1 cellular context compared by ENCODE assay signal in the genomic region with DNA sequence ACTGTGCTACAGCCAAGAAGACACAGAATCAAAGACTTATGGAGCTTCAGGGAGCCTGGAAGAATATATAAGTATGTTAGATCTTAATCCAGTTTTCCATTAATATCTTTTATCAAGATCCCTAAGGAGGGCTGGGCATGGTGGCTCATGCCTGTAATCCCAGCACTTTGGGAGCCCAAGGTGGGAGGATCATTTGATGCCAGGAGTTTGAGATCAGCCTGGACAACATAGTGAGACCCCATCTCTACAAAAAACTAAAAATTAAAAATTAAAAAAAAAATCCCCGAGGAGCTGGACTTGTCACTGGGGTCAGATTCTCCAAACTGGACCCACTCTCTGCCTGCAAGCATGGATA.
TF ChIP-seq lines count a peak whose summit lies in the region.

No MANE protein-coding gene starts in this region.

TF ChIP-seq in K562, 482 proteins besides CTCF, POLR2A, EP300 and RAD21 (continued from another document and continues in another):
- TF ChIP-seq RNF219 (CRISPR knock-in tag; IDR thresholded peaks at IDR 0.05) = no peak
- no peak for TF ChIP-seq BRD4 (IDR thresholded peaks at IDR 0.05)
- no peak for TF ChIP-seq SAFB (IDR thresholded peaks at IDR 0.05; ENCODE audit: borderline replicate concordance, low read depth, low read length)
- no peak for TF ChIP-seq NR2F6 (CRISPR knock-in tag; IDR thresholded peaks at IDR 0.05)
- TF ChIP-seq POLR2AphosphoS2 (IDR thresholded peaks at IDR 0.05; ENCODE audit: low read length) = no peak
- no peak for TF ChIP-seq YBX1 (IDR thresholded peaks at IDR 0.05)
- TF ChIP-seq, protein P1, sequence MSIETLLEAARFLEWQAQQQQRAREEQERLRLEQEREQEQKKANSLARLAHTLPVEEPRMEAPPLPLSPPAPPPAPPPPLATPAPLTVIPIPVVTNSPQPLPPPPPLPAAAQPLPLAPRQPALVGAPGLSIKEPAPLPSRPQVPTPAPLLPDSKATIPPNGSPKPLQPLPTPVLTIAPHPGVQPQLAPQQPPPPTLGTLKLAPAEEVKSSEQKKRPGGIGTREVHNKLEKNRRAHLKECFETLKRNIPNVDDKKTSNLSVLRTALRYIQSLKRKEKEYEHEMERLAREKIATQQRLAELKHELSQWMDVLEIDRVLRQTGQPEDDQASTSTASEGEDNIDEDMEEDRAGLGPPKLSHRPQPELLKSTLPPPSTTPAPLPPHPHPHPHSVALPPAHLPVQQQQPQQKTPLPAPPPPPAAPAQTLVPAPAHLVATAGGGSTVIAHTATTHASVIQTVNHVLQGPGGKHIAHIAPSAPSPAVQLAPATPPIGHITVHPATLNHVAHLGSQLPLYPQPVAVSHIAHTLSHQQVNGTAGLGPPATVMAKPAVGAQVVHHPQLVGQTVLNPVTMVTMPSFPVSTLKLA (conservative IDR thresholded peaks at IDR 0.05) = 0 out of 4 replicates have a peak, but pooled peaks of 1 of the 2 experiments have one; percentile 9
- TF ChIP-seq EZH2 (IDR thresholded peaks at IDR 0.05; ENCODE audit: borderline replicate concordance, low read depth, low read length) = no peak
- TF ChIP-seq ZNF655 (CRISPR knock-in tag; IDR thresholded peaks at IDR 0.05) = no peak
- TF ChIP-seq, protein P2, sequence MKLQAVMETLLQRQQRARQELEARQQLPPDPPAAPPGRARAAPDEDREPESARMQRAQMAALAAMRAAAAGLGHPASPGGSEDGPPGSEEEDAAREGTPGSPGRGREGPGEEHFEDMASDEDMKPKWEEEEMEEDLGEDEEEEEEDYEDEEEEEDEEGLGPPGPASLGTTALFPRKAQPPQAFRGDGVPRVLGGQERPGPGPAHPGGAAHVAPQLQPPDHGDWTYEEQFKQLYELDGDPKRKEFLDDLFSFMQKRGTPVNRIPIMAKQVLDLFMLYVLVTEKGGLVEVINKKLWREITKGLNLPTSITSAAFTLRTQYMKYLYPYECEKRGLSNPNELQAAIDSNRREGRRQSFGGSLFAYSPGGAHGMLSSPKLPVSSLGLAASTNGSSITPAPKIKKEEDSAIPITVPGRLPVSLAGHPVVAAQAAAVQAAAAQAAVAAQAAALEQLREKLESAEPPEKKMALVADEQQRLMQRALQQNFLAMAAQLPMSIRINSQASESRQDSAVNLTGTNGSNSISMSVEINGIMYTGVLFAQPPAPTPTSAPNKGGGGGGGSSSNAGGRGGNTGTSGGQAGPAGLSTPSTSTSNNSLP (IDR thresholded peaks at IDR 0.05; ENCODE audit: borderline replicate concordance, low read depth, low read length) = no peak
- no peak for TF ChIP-seq NR0B1 (IDR thresholded peaks at IDR 0.05; ENCODE audit: partially characterized antibody)
- TF ChIP-seq CREM (IDR thresholded peaks at IDR 0.05; ENCODE audit: low read depth) = no peak
- no peak for TF ChIP-seq LEF1 (IDR thresholded peaks at IDR 0.05)
- no peak for TF ChIP-seq STAG1 (CRISPR knock-in tag; IDR thresholded peaks at IDR 0.05; ENCODE audit: borderline replicate concordance)
- TF ChIP-seq PPARD (CRISPR knock-in tag; IDR thresholded peaks at IDR 0.05) = no peak
- no peak for TF ChIP-seq MBD1 (CRISPR knock-in tag; IDR thresholded peaks at IDR 0.05)
- no peak for TF ChIP-seq CXXC5 (CRISPR knock-in tag; IDR thresholded peaks at IDR 0.05)
- no peak for TF ChIP-seq DDX20 (tag; IDR thresholded peaks at IDR 0.05; ENCODE audit: low read depth)
- no peak for TF ChIP-seq ZNF695 (CRISPR knock-in tag; IDR thresholded peaks at IDR 0.05)
- TF ChIP-seq DPF2 (IDR thresholded peaks at IDR 0.05) = 0 out of 2 replicates have a peak, but pooled peaks have one; percentile 9
- TF ChIP-seq RBM25 (IDR thresholded peaks at IDR 0.05; ENCODE audit: low read depth, low read length, severe bottlenecking) = peak; percentile 82
- no peak for TF ChIP-seq RBM15 (IDR thresholded peaks at IDR 0.05; ENCODE audit: insufficient read depth, low read length)
- peak; percentile 22; the same call in 1 of the 2 replicates for TF ChIP-seq SOX6 (IDR thresholded peaks at IDR 0.05)
- no peak for TF ChIP-seq BHLHE40 (IDR thresholded peaks at IDR 0.05; ENCODE audit: low read length)
- no peak for TF ChIP-seq TCF3 (CRISPR knock-in tag; IDR thresholded peaks at IDR 0.05)
- TF ChIP-seq SRSF3 (IDR thresholded peaks at IDR 0.05; ENCODE audit: insufficient read depth, low read length) = no peak
- no peak for TF ChIP-seq ARHGAP35 (IDR thresholded peaks at IDR 0.05; ENCODE audit: partially characterized antibody)
- no peak for TF ChIP-seq ERF (CRISPR knock-in tag; IDR thresholded peaks at IDR 0.05)
- TF ChIP-seq TAF9B (IDR thresholded peaks at IDR 0.05; ENCODE audit: partially characterized antibody) = no peak
- TF ChIP-seq, protein P3, sequence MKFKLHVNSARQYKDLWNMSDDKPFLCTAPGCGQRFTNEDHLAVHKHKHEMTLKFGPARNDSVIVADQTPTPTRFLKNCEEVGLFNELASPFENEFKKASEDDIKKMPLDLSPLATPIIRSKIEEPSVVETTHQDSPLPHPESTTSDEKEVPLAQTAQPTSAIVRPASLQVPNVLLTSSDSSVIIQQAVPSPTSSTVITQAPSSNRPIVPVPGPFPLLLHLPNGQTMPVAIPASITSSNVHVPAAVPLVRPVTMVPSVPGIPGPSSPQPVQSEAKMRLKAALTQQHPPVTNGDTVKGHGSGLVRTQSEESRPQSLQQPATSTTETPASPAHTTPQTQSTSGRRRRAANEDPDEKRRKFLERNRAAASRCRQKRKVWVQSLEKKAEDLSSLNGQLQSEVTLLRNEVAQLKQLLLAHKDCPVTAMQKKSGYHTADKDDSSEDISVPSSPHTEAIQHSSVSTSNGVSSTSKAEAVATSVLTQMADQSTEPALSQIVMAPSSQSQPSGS (CRISPR knock-in tag; IDR thresholded peaks at IDR 0.05) = no peak
- TF ChIP-seq ZNF174 (CRISPR knock-in tag; IDR thresholded peaks at IDR 0.05) = no peak
- no peak for TF ChIP-seq HDAC2 (IDR thresholded peaks at IDR 0.05)
- no peak for TF ChIP-seq EGR1 (conservative IDR thresholded peaks at IDR 0.05)
- no peak for TF ChIP-seq CEBPB (tag; IDR thresholded peaks at IDR 0.05)
- TF ChIP-seq, protein P4, sequence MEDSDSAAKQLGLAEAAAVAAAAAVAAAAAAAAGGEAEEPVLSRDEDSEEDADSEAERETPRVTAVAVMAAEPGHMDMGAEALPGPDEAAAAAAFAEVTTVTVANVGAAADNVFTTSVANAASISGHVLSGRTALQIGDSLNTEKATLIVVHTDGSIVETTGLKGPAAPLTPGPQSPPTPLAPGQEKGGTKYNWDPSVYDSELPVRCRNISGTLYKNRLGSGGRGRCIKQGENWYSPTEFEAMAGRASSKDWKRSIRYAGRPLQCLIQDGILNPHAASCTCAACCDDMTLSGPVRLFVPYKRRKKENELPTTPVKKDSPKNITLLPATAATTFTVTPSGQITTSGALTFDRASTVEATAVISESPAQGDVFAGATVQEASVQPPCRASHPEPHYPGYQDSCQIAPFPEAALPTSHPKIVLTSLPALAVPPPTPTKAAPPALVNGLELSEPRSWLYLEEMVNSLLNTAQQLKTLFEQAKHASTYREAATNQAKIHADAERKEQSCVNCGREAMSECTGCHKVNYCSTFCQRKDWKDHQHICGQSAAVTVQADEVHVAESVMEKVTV (CRISPR knock-in tag; IDR thresholded peaks at IDR 0.05) = no peak
- 0 out of 2 replicates have a peak, but pooled peaks have one; percentile 5 for TF ChIP-seq NKRF (IDR thresholded peaks at IDR 0.05; ENCODE audit: borderline replicate concordance)
- 0 out of 4 replicates have a peak, but pooled peaks of 1 of the 2 experiments have one; percentile 11 for TF ChIP-seq KDM1A (IDR thresholded peaks at IDR 0.05)
- TF ChIP-seq, protein P5, sequence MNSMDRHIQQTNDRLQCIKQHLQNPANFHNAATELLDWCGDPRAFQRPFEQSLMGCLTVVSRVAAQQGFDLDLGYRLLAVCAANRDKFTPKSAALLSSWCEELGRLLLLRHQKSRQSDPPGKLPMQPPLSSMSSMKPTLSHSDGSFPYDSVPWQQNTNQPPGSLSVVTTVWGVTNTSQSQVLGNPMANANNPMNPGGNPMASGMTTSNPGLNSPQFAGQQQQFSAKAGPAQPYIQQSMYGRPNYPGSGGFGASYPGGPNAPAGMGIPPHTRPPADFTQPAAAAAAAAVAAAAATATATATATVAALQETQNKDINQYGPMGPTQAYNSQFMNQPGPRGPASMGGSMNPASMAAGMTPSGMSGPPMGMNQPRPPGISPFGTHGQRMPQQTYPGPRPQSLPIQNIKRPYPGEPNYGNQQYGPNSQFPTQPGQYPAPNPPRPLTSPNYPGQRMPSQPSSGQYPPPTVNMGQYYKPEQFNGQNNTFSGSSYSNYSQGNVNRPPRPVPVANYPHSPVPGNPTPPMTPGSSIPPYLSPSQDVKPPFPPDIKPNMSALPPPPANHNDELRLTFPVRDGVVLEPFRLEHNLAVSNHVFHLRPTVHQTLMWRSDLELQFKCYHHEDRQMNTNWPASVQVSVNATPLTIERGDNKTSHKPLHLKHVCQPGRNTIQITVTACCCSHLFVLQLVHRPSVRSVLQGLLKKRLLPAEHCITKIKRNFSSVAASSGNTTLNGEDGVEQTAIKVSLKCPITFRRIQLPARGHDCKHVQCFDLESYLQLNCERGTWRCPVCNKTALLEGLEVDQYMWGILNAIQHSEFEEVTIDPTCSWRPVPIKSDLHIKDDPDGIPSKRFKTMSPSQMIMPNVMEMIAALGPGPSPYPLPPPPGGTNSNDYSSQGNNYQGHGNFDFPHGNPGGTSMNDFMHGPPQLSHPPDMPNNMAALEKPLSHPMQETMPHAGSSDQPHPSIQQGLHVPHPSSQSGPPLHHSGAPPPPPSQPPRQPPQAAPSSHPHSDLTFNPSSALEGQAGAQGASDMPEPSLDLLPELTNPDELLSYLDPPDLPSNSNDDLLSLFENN (IDR thresholded peaks at IDR 0.05; ENCODE audit: low read depth in 2 of 2, low read length in 2 of 2) = 0 out of 4 replicates have a peak, but pooled peaks of 1 of the 2 experiments have one; percentile 16
- TF ChIP-seq ADNP (tag; IDR thresholded peaks at IDR 0.05) = peak; percentile 47; the same call in 1 of the 2 replicates
